Comparison of ENCODE assay signal across 10 cellular contexts in genomic region chr17:3914319-3914685, GRCh38. TPM values are rescaled to one million over a fixed set of nuclear protein-coding genes. Genes with fewer than 3 reads are reported as not detected.
DNase-seq lines count a peak whose midpoint lies in the region; ATAC-seq, FAIRE-seq and TF ChIP-seq lines count a peak whose summit lies in the region.
"Had no signal": no experiment of that assay in that cellular context is flagged by ENCODE, and none has a peak within 500 bp of the region (broad histone marks: within the 10 kb centered on the region; RNA-seq: fewer than 3 reads in every experiment).

No MANE protein-coding gene starts in this region.

- no peaks in the 10 kb centered on the region for H3K9me1 ChIP-seq in endothelial cell of umbilical vein (replicated peaks; ENCODE audit: control insufficient read depth, extremely low read depth, insufficient read depth, low read length)

- H3K27ac Mint-ChIP-seq in CD4-positive, alpha-beta T cell, result peak overlapping the region; percentile 78

- no peaks in the 10 kb centered on the region for H3K36me3 Mint-ChIP-seq in CD4-positive, alpha-beta T cell (ENCODE audit: low read depth)

- WGBS in hepatocyte (ENCODE audit: low lambda C conversion rate, missing lambda C conversion rate), result 97% methylated on average over 10 of the region's 10 CpGs

- TF ChIP-seq CTCF in CD4-positive, alpha-beta T cell (IDR thresholded peaks at IDR 0.05), result no peak
- no peak for TF ChIP-seq CTCF in HL-60 (IDR thresholded peaks at IDR 0.05; ENCODE audit: insufficient read depth, low read length)
- TF ChIP-seq CTCF in endothelial cell of umbilical vein (IDR thresholded peaks at IDR 0.05; ENCODE audit: extremely low read depth in 1 of 2, insufficient read depth in 1 of 2, low read depth in 1 of 2, low read length in 2 of 2), result no peak
- no peak for TF ChIP-seq CTCF in hepatocyte (IDR thresholded peaks at IDR 0.05; ENCODE audit: poor library complexity)

- dilution Hi-C loops in endothelial cell of umbilical vein (cut with MboI; ENCODE audit: extremely low pct_ligation_motif_present, low sequenced_read_pairs), result no loop called here

- no peak overlapping the region for H3K9ac ChIP-seq in endothelial cell of umbilical vein (replicated peaks; ENCODE audit: extremely low read depth, insufficient read depth, low read length)

- no peak for TF ChIP-seq POLR2A in endothelial cell of umbilical vein (IDR thresholded peaks at IDR 0.05; ENCODE audit: low read depth, low read length)

- H3K9me3 Mint-ChIP-seq in CD4-positive, alpha-beta T cell, result no peaks in the 10 kb centered on the region

- H3K4me1 Mint-ChIP-seq in CD4-positive, alpha-beta T cell (ENCODE audit: low read depth), result peaks cover 50% of the 10 kb centered on the region

- H3K9me2 ChIP-seq in hepatocyte (replicated peaks; ENCODE audit: insufficient read depth), result no peaks in the 10 kb centered on the region

- H3K4me2 ChIP-seq in endothelial cell of umbilical vein (ENCODE audit: insufficient read depth, low read length) (no peak overlapping the region), hepatocyte (no peak overlapping the region)

- H3K4me3 Mint-ChIP-seq in CD4-positive, alpha-beta T cell, result no peak overlapping the region

- H3K79me2 ChIP-seq in endothelial cell of umbilical vein (ENCODE audit: control insufficient read depth, insufficient read depth, low read length) (no peaks in the 10 kb centered on the region), hepatocyte (no peaks in the 10 kb centered on the region)

- no peak for ATAC-seq in CD4-positive, alpha-beta T cell (ENCODE audit: poor library complexity)
- ATAC-seq in GM19452 (IDR thresholded peaks at IDR 0.05; ENCODE audit: unreplicated experiment) (peak; percentile 48), HG03457 (IDR thresholded peaks at IDR 0.05; ENCODE audit: unreplicated experiment) (no peak)

- peaks cover 15% of the 10 kb centered on the region for H3K4me1 ChIP-seq in endothelial cell of umbilical vein (ENCODE audit: control insufficient read depth, extremely low read depth, insufficient read depth, low read length)
- peaks cover 17% of the 10 kb centered on the region for H3K4me1 ChIP-seq in hepatocyte (ENCODE audit: insufficient read depth)

- H4K20me1 ChIP-seq in endothelial cell of umbilical vein (replicated peaks; ENCODE audit: control insufficient read depth, extremely low read depth, insufficient read depth, low read length) (no peaks in the 10 kb centered on the region), hepatocyte (ENCODE audit: insufficient read depth, poor library complexity, severe bottlenecking) (no peaks in the 10 kb centered on the region)

- no peaks in the 10 kb centered on the region for H3K27me3 ChIP-seq in CD4-positive, alpha-beta T cell (ENCODE audit: control insufficient read depth, insufficient read depth, low read length)
- H3K27me3 ChIP-seq in HL-60 (ENCODE audit: insufficient read depth, poor library complexity, severe bottlenecking) (no peaks in the 10 kb centered on the region), endothelial cell of umbilical vein (ENCODE audit: control insufficient read depth in 2 of 2, insufficient read depth in 2 of 2, low read length in 2 of 2) (no peaks in the 10 kb centered on the region), hepatocyte (no peaks in the 10 kb centered on the region)

- H3K36me3 ChIP-seq in endothelial cell of umbilical vein (ENCODE audit: control insufficient read depth in 2 of 2, extremely low read depth in 1 of 2, insufficient read depth in 2 of 2, low read length in 2 of 2) (no peaks in the 10 kb centered on the region), hepatocyte (replicated peaks; ENCODE audit: insufficient read depth, low read depth) (no peaks in the 10 kb centered on the region)

- intact Hi-C loops in CD4-positive, alpha-beta T cell (cut with DNase I, micrococcal nuclease), result loop anchor here (1.0 to 5.0 kb wide), 5 partner anchors 48 to 160 kb away; partner anchors contain the start of gene ATP2A3 (in 1 of the 2)
- intact Hi-C loops in endothelial cell of umbilical vein (cut with micrococcal nuclease), result loop anchor here (1.0 to 2.0 kb wide), 3 partner anchors 21 to 160 kb away; no protein-coding TSS in a partner anchor

- H3K9me3 ChIP-seq in CD4-positive, alpha-beta T cell (ENCODE audit: control insufficient read depth, low read length), result no peaks in the 10 kb centered on the region
- no peaks in the 10 kb centered on the region for H3K9me3 ChIP-seq in endothelial cell of umbilical vein (replicated peaks; ENCODE audit: control insufficient read depth, insufficient read depth, low read length)
- H3K9me3 ChIP-seq in hepatocyte (ENCODE audit: low read depth), result no peaks in the 10 kb centered on the region

- no peak for DNase-seq in CD4-positive, alpha-beta T cell
- DNase-seq in HL-60 (ENCODE audit: low read depth in 1 of 2, low spot score in 1 of 2) (peak in 1 of 2 experiments; percentile 48), endothelial cell of umbilical vein (ENCODE audit: low read depth, low spot score) (no peak), middle frontal gyrus (ENCODE audit: extremely low spot score, low spot score) (no peak), hepatocyte (ENCODE audit: low spot score) (no peak)
- DNase-seq in stimulated activated CD4-positive, alpha-beta T cell treated with anti-CD3 and anti-CD28 coated beads, Interleukin-2, amount 100 ng/mL, for 24 hours, result no peak

- peak overlapping the region; percentile 75 for H3K4me3 ChIP-seq in HL-60 (replicated peaks; ENCODE audit: insufficient read depth, low read length)
- H3K4me3 ChIP-seq in endothelial cell of umbilical vein (replicated peaks in 1 of 3; ENCODE audit: insufficient read depth in 1 of 3, low read depth in 1 of 3, low read length in 3 of 3), result no peak overlapping the region
- H3K4me3 ChIP-seq in hepatocyte, result no peak overlapping the region

- no peaks in the 10 kb centered on the region for H3K27me3 Mint-ChIP-seq in CD4-positive, alpha-beta T cell

- CTCF ChIA-PET in CD4-positive, alpha-beta T cell (lab: Charles Lee), result interaction anchor here (0.6 to 2.7 kb wide), 22 partner anchors 9 to 215 kb away, joined by 3 to 31 read pairs (median 4); partner anchors contain the start of genes ATP2A3, CAMKK1 and NCBP3
- CTCF ChIA-PET in endothelial cell of umbilical vein (lab: Charles Lee), result interaction anchor here (0.6 to 5.0 kb wide), 47 partner anchors 10 to 302 kb away, joined by 3 to 84 read pairs (median 4); partner anchors contain the start of genes ATP2A3, CAMKK1 and NCBP3

- peak overlapping the region; percentile 2 for H2AFZ ChIP-seq in endothelial cell of umbilical vein (ENCODE audit: low read depth, low read length)
- no peak overlapping the region for H2AFZ ChIP-seq in hepatocyte

- POLR2A ChIA-PET in CD4-positive, alpha-beta T cell (lab: Charles Lee), result interaction anchor here (0.6 to 3.0 kb wide), 6 partner anchors 22 to 176 kb away, joined by 3 to 13 read pairs (median 4); partner anchors contain the start of genes ATP2A3 and CAMKK1
- POLR2A ChIA-PET in endothelial cell of umbilical vein (lab: Charles Lee), result interaction anchor here (0.6 kb wide), 1 partner anchor 145 kb away, joined by 3 read pairs; no protein-coding TSS in a partner anchor

- FAIRE-seq in endothelial cell of umbilical vein (lab: Jason Lieb, UNC), result no peak
- FAIRE-seq: colon had no signal

- no peak overlapping the region for H3K27ac ChIP-seq in CD4-positive, alpha-beta T cell (ENCODE audit: low read depth, low read length)
- peak overlapping the region; percentile 97 for H3K27ac ChIP-seq in HL-60 (replicated peaks)
- H3K27ac ChIP-seq in endothelial cell of umbilical vein (ENCODE audit: insufficient read depth, low read depth, low read length), result no peak overlapping the region
- no peak overlapping the region for H3K27ac ChIP-seq in hepatocyte

- no TSS peak for BruUV-seq in endothelial cell of umbilical vein (replicated peaks; lab: Mats Ljungman, UMichigan)

TF ChIP-seq in endothelial cell of umbilical vein, 7 proteins besides CTCF, POLR2A, EP300 and RAD21 (continues in another document):
- no peak for TF ChIP-seq EZH2 (IDR thresholded peaks at IDR 0.05; ENCODE audit: borderline replicate concordance, low read depth, low read length, severe bottlenecking)

RNA-seq across cellular contexts. Expression of gene P2RX1, which starts 2.0 kb away (rescaled TPM):
- total RNA-seq in CD4-positive, alpha-beta T cell, result 1 to 10 TPM in 1 of 2 experiments, under 1 TPM in 1; 0.34 to 1.0 TPM
- total RNA-seq in endothelial cell of umbilical vein (not detected in 2 replicates), hepatocyte (0.20 and 0.50 TPM in 2 replicates)
- polyA plus RNA-seq in endothelial cell of umbilical vein (0.05 TPM in 1 of 2 replicates, not detected in the other), hepatocyte (1.8 and 2.3 TPM in 2 replicates)
- 0.03 TPM in 1 of 2 replicates, not detected in the other for polyA plus RNA-seq in endothelial cell of umbilical vein (2011; cell fraction: cytosol; rRNA removed)
- polyA plus RNA-seq in endothelial cell of umbilical vein (2011; cell fraction: nucleus; rRNA removed), result 0.05 and 0.08 TPM in 2 replicates
- polyA plus RNA-seq in endothelial cell of umbilical vein (2012), result 0.10 TPM in 1 of 2 replicates, not detected in the other
- 0.17 TPM in 1 of 2 replicates, not detected in the other for polyA minus RNA-seq in endothelial cell of umbilical vein
- polyA minus RNA-seq in endothelial cell of umbilical vein (2011; cell fraction: cytosol; rRNA and poly(A)+ RNA removed), result not detected
- not detected in 2 replicates for polyA minus RNA-seq in endothelial cell of umbilical vein (2011; cell fraction: nucleus; rRNA and poly(A)+ RNA removed)
- total RNA-seq: Daoy had no signal

RNA-seq across cellular contexts. Expression of gene CAMKK1, which starts 21.4 kb away (rescaled TPM):
- 1 to 10 TPM; 4.8 to 4.9 TPM for total RNA-seq in CD4-positive, alpha-beta T cell
- total RNA-seq in endothelial cell of umbilical vein (5.7 and 6.1 TPM in 2 replicates), hepatocyte (2.6 and 5.1 TPM in 2 replicates)
- polyA plus RNA-seq in endothelial cell of umbilical vein (4.3 and 4.5 TPM in 2 replicates), hepatocyte (4.4 and 5.7 TPM in 2 replicates)
- polyA plus RNA-seq in endothelial cell of umbilical vein (2011; cell fraction: cytosol; rRNA removed), result 3.1 and 3.6 TPM in 2 replicates
- 12.1 and 12.3 TPM in 2 replicates for polyA plus RNA-seq in endothelial cell of umbilical vein (2011; cell fraction: nucleus; rRNA removed)
- 4.0 and 5.3 TPM in 2 replicates for polyA plus RNA-seq in endothelial cell of umbilical vein (2012)
- polyA minus RNA-seq in endothelial cell of umbilical vein, result 3.2 and 5.7 TPM in 2 replicates
- 10.8 TPM for polyA minus RNA-seq in endothelial cell of umbilical vein (2011; cell fraction: cytosol; rRNA and poly(A)+ RNA removed)
- 4.3 and 5.5 TPM in 2 replicates for polyA minus RNA-seq in endothelial cell of umbilical vein (2011; cell fraction: nucleus; rRNA and poly(A)+ RNA removed)

RNA-seq across cellular contexts. Expression of gene ATP2A3, which starts 49.9 kb away (rescaled TPM):
- total RNA-seq in CD4-positive, alpha-beta T cell, result 100 to 1,000 TPM; 197 to 199 TPM
- total RNA-seq in endothelial cell of umbilical vein (0.55 and 0.78 TPM in 2 replicates), hepatocyte (2.4 and 4.1 TPM in 2 replicates)
- polyA plus RNA-seq in endothelial cell of umbilical vein (0.37 TPM in 2 replicates), hepatocyte (2.2 and 4.5 TPM in 2 replicates)
- 0.28 and 0.32 TPM in 2 replicates for polyA plus RNA-seq in endothelial cell of umbilical vein (2011; cell fraction: cytosol; rRNA removed)
- 0.26 and 0.36 TPM in 2 replicates for polyA plus RNA-seq in endothelial cell of umbilical vein (2011; cell fraction: nucleus; rRNA removed)
- polyA plus RNA-seq in endothelial cell of umbilical vein (2012), result 1.6 and 1.8 TPM in 2 replicates
- polyA minus RNA-seq in endothelial cell of umbilical vein, result 1.4 and 3.2 TPM in 2 replicates
- 4.7 TPM for polyA minus RNA-seq in endothelial cell of umbilical vein (2011; cell fraction: cytosol; rRNA and poly(A)+ RNA removed)
- 0.82 TPM in 1 of 2 replicates, not detected in the other for polyA minus RNA-seq in endothelial cell of umbilical vein (2011; cell fraction: nucleus; rRNA and poly(A)+ RNA removed)

Comparison
In these comparisons a context has a peak if more than half of its experiments do, and no peak if none do; other contexts are left out.
1. RNA of gene ATP2A3, which starts 49.9 kb away (total RNA-seq): 197 to 199 TPM in CD4-positive, alpha-beta T cell; 2.4 to 4.1 TPM in hepatocyte and 0.55 to 0.78 TPM in endothelial cell of umbilical vein; every median in the first group is over 10 times any median in the second.